16 cellular contexts compared by ENCODE assay signal in the genomic region with DNA sequence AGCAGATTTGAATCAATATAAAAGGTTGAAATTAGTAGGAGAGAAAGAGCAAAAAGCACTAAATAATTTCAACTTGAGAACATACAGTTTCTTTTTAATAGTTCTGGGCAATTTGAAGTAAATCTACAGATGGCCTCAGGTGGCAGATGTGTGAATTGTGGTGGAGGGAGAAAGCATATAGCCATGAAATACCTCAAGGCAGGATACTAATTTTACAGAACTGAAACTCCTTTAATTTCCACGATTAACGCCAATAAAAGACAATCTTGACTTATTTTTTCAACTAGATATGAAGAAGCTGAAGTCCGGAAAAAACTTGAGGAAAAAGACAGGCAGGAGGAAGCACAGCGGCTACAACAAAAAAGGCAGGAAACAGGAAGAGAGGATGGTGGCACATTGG. TPM values are rescaled to one million over a fixed set of nuclear protein-coding genes. Genes with fewer than 3 reads are reported as not detected.
DNase-seq lines count a peak whose midpoint lies in the region; ATAC-seq and TF ChIP-seq lines count a peak whose summit lies in the region.
"Had no signal": no experiment of that assay in that cellular context is flagged by ENCODE, and none has a peak within 500 bp of the region (broad histone marks: within the 10 kb centered on the region; RNA-seq: fewer than 3 reads in every experiment).

No MANE protein-coding gene starts in this region.

- H3K36me3 ChIP-seq in Caco-2 (ENCODE audit: control insufficient read depth, insufficient read depth, low read length): no peaks in the 10 kb centered on the region

- intact Hi-C loops in Caco-2 (cut with micrococcal nuclease; ENCODE audit: unreplicated experiment): no loop called here

- H3K36me3 Mint-ChIP-seq in T-helper 2 cell treated with Interferon-gamma antibody and Interleukin-4, amounts not matched to agents 5 μg/mL and 100 μg/mL, for 36 hours (ENCODE audit: low read depth): peaks cover 37% of the 10 kb centered on the region
- H3K36me3 Mint-ChIP-seq in Caco-2 (ENCODE audit: insufficient read depth, unreplicated experiment): peaks cover 72% of the 10 kb centered on the region
- H3K36me3 Mint-ChIP-seq in WTC11: peaks cover 46% of the 10 kb centered on the region
- H3K36me3 Mint-ChIP-seq in glutamatergic neuron (ENCODE audit: unreplicated experiment): no peaks in the 10 kb centered on the region

- H3K4me3 ChIP-seq in Caco-2 (ENCODE audit: low read depth, low read length): no peak overlapping the region

- H3K27me3 Mint-ChIP-seq in T-helper 2 cell treated with Interferon-gamma antibody and Interleukin-4, amounts not matched to agents 5 μg/mL and 100 μg/mL, for 36 hours (ENCODE audit: low read depth): no peaks in the 10 kb centered on the region
- H3K27me3 Mint-ChIP-seq in Caco-2 (ENCODE audit: insufficient read depth, unreplicated experiment): no peaks in the 10 kb centered on the region
- no peaks in the 10 kb centered on the region for H3K27me3 Mint-ChIP-seq in WTC11 (ENCODE audit: low read depth)
- no peaks in the 10 kb centered on the region for H3K27me3 Mint-ChIP-seq in glutamatergic neuron (ENCODE audit: unreplicated experiment)

- DNase-seq in T-helper 2 cell treated with Interferon-gamma antibody and Interleukin-4, amounts not matched to agents 5 μg/mL and 100 μg/mL, for 36 hours (ENCODE audit: low spot score): no peak
- DNase-seq in T-helper 2 cell (no peak), Caco-2 (no peak), WTC11 (ENCODE audit: low spot score) (no peak), glutamatergic neuron (no peak), putamen (ENCODE audit: low spot score) (no peak)
- DNase-seq: C1 segment of cervical spinal cord, COR-L47, KG1, NCI-H1105, NCI-H187, NCI-H446, NCI-H774, SHP77 had no signal

- no peaks in the 10 kb centered on the region for H3K4me1 ChIP-seq in Caco-2

- H3K27me3 ChIP-seq in Caco-2 (replicated peaks; ENCODE audit: control insufficient read depth, insufficient read depth, low read length): no peaks in the 10 kb centered on the region

- no peaks in the 10 kb centered on the region for H3K9me3 ChIP-seq in Caco-2

- H3K4me3 Mint-ChIP-seq in T-helper 2 cell treated with Interferon-gamma antibody and Interleukin-4, amounts not matched to agents 5 μg/mL and 100 μg/mL, for 36 hours: no peak overlapping the region
- H3K4me3 Mint-ChIP-seq in Caco-2 (ENCODE audit: unreplicated experiment) (no peak overlapping the region), WTC11 (no peak overlapping the region), glutamatergic neuron (ENCODE audit: unreplicated experiment) (no peak overlapping the region)

- ATAC-seq in WTC11: no peak
- no peak for ATAC-seq in GM18907 (IDR thresholded peaks at IDR 0.05; ENCODE audit: unreplicated experiment)
- ATAC-seq in HG03520 (IDR thresholded peaks at IDR 0.05; ENCODE audit: unreplicated experiment): no peak

- TF ChIP-seq CTCF in Caco-2 (IDR thresholded peaks at IDR 0.05; ENCODE audit: insufficient read depth in 1 of 2, low read depth in 1 of 2, low read length in 1 of 2, severe bottlenecking in 1 of 2, unreplicated experiment in 1 of 2): no peak
- no peak for TF ChIP-seq CTCF in WTC11 (IDR thresholded peaks at IDR 0.05)
- no peak for TF ChIP-seq CTCF in glutamatergic neuron (IDR thresholded peaks at IDR 0.05; ENCODE audit: partially characterized antibody, unreplicated experiment)

- CTCF ChIA-PET in Caco-2 (lab: Charles Lee): no interaction called here
- CTCF ChIA-PET in WTC11 (lab: Charles Lee): no interaction called here

- no TSS peak for BruUV-seq in Caco-2 (replicated peaks; lab: Mats Ljungman, UMichigan)

- H3K4me1 Mint-ChIP-seq in T-helper 2 cell treated with Interferon-gamma antibody and Interleukin-4, amounts not matched to agents 5 μg/mL and 100 μg/mL, for 36 hours (ENCODE audit: low read depth): peaks cover 8% of the 10 kb centered on the region
- H3K4me1 Mint-ChIP-seq in Caco-2 (ENCODE audit: low read depth, unreplicated experiment) (no peaks in the 10 kb centered on the region), WTC11 (peaks cover 13% of the 10 kb centered on the region), glutamatergic neuron (ENCODE audit: low read depth, unreplicated experiment) (no peaks in the 10 kb centered on the region)

- H3K27ac Mint-ChIP-seq in T-helper 2 cell treated with Interferon-gamma antibody and Interleukin-4, amounts not matched to agents 5 μg/mL and 100 μg/mL, for 36 hours: peak overlapping the region; percentile 26
- H3K27ac Mint-ChIP-seq in Caco-2 (ENCODE audit: unreplicated experiment) (peak overlapping the region; percentile 50), WTC11 (peak overlapping the region; percentile 82; the same call in 1 of the 2 replicates), glutamatergic neuron (ENCODE audit: unreplicated experiment) (peak overlapping the region; percentile 26)

- no peaks in the 10 kb centered on the region for H3K9me3 Mint-ChIP-seq in T-helper 2 cell treated with Interferon-gamma antibody and Interleukin-4, amounts not matched to agents 5 μg/mL and 100 μg/mL, for 36 hours
- H3K9me3 Mint-ChIP-seq in Caco-2 (ENCODE audit: unreplicated experiment) (no peaks in the 10 kb centered on the region), WTC11 (no peaks in the 10 kb centered on the region), glutamatergic neuron (ENCODE audit: unreplicated experiment) (no peaks in the 10 kb centered on the region)

- POLR2A ChIA-PET in Caco-2 (lab: Charles Lee) (no interaction called here), WTC11 (lab: Charles Lee) (no interaction called here)

TF ChIP-seq in WTC11, 78 proteins besides CTCF, POLR2A, EP300 and RAD21 (continues in another document):
- TF ChIP-seq SP1 (CRISPR knock-in tag; conservative IDR thresholded peaks at IDR 0.05) (no peak), CBFB (CRISPR knock-in tag; IDR thresholded peaks at IDR 0.05; ENCODE audit: low read depth) (no peak), FOXP1 (CRISPR knock-in tag; IDR thresholded peaks at IDR 0.05; ENCODE audit: borderline replicate concordance) (no peak), ZNF671 (CRISPR knock-in tag; IDR thresholded peaks at IDR 0.05) (no peak), ZBTB21 (CRISPR knock-in tag; IDR thresholded peaks at IDR 0.05; ENCODE audit: borderline replicate concordance) (no peak), MYBL2 (CRISPR knock-in tag; IDR thresholded peaks at IDR 0.05) (no peak), CDX4 (CRISPR knock-in tag; IDR thresholded peaks at IDR 0.05; ENCODE audit: borderline replicate concordance) (no peak), NR2C2 (CRISPR knock-in tag; IDR thresholded peaks at IDR 0.05) (no peak), ZNF281 (CRISPR knock-in tag; IDR thresholded peaks at IDR 0.05) (no peak), ZNF121 (CRISPR knock-in tag; IDR thresholded peaks at IDR 0.05) (no peak)
- TF ChIP-seq, protein P1, sequence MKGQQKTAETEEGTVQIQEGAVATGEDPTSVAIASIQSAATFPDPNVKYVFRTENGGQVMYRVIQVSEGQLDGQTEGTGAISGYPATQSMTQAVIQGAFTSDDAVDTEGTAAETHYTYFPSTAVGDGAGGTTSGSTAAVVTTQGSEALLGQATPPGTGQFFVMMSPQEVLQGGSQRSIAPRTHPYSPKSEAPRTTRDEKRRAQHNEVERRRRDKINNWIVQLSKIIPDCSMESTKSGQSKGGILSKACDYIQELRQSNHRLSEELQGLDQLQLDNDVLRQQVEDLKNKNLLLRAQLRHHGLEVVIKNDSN (CRISPR knock-in tag; IDR thresholded peaks at IDR 0.05): no peak
- TF ChIP-seq, protein P2, sequence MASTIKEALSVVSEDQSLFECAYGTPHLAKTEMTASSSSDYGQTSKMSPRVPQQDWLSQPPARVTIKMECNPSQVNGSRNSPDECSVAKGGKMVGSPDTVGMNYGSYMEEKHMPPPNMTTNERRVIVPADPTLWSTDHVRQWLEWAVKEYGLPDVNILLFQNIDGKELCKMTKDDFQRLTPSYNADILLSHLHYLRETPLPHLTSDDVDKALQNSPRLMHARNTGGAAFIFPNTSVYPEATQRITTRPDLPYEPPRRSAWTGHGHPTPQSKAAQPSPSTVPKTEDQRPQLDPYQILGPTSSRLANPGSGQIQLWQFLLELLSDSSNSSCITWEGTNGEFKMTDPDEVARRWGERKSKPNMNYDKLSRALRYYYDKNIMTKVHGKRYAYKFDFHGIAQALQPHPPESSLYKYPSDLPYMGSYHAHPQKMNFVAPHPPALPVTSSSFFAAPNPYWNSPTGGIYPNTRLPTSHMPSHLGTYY (CRISPR knock-in tag; IDR thresholded peaks at IDR 0.05): no peak
- TF ChIP-seq, protein P3, sequence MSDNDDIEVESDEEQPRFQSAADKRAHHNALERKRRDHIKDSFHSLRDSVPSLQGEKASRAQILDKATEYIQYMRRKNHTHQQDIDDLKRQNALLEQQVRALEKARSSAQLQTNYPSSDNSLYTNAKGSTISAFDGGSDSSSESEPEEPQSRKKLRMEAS (CRISPR knock-in tag; IDR thresholded peaks at IDR 0.05): no peak

RNA-seq across cellular contexts. Expression of gene USP8, which starts 34.5 kb away (rescaled TPM):
- total RNA-seq in Caco-2 (2022) (46.7 and 56.2 TPM in 2 replicates), WTC11 (2021) (56.4 to 63.7 TPM (median 59.4 TPM) in 3 replicates), glutamatergic neuron (ENCODE audit: unreplicated experiment) (49.3 TPM)

Comparison
In these comparisons a context has a peak if more than half of its experiments do, and no peak if none do; other contexts are left out.
1. H3K27ac Mint-ChIP-seq: peak in every context shown above with its lines; median percentile 82 in WTC11; 50 in Caco-2; 26 in T-helper 2 cell treated with Interferon-gamma antibody and Interleukin-4, amounts not matched to agents 5 μg/mL and 100 μg/mL, for 36 hours; 26 in glutamatergic neuron.